Comparison of ENCODE assay signal across 16 cellular contexts in genomic region chr1:29209173-29209572, GRCh38. TPM values are rescaled to one million over a fixed set of nuclear protein-coding genes. Genes with fewer than 3 reads are reported as not detected.
DNase-seq lines count a peak whose midpoint lies in the region; ATAC-seq and TF ChIP-seq lines count a peak whose summit lies in the region.
"Had no signal": no experiment of that assay in that cellular context is flagged by ENCODE, and none has a peak within 500 bp of the region (broad histone marks: within the 10 kb centered on the region; RNA-seq: fewer than 3 reads in every experiment).

No MANE protein-coding gene starts in this region.

- H3K4me1 Mint-ChIP-seq in CD4-positive, CD25-positive, alpha-beta regulatory T cell, result peaks cover 0 to 5% (median 0%) of the 10 kb centered on the region in 4 donors
- no peaks in the 10 kb centered on the region for H3K4me1 Mint-ChIP-seq in dendritic cell treated with granulocyte-macrophage colony-stimulating factor and Interleukin-4, amounts not matched to agents 40 ng/mL and 50 ng/mL, for 4 days (ENCODE audit: low read depth)
- no peaks in the 10 kb centered on the region for H3K4me1 Mint-ChIP-seq in nephron progenitor cell
- H3K4me1 Mint-ChIP-seq: immature natural killer cell had no signal

- no peak for ATAC-seq in CD4-positive, CD25-positive, alpha-beta regulatory T cell (ENCODE audit: low read depth in 2 of 2)
- ATAC-seq in HG02885 (IDR thresholded peaks at IDR 0.05; ENCODE audit: poor library complexity, unreplicated experiment) (no peak), GM21786 (IDR thresholded peaks at IDR 0.05; ENCODE audit: unreplicated experiment) (no peak)
- ATAC-seq: natural killer cell treated with Interleukin-12 subunit alpha and Interleukin-12 subunit beta and Interleukin-15 and Interleukin-18, amount 100 ng/mL, for 72 hours had no signal

- no peak for TF ChIP-seq CTCF in RWPE1 (conservative IDR thresholded peaks at IDR 0.05; ENCODE audit: low read depth)
- no peak for TF ChIP-seq CTCF in nephron progenitor cell (IDR thresholded peaks at IDR 0.05)

- intact Hi-C loops in dendritic cell treated with granulocyte-macrophage colony-stimulating factor and Interleukin-4, amounts not matched to agents 40 ng/mL and 50 ng/mL, for 4 days (cut with micrococcal nuclease), result no loop called here

- no peaks in the 10 kb centered on the region for H3K9me3 Mint-ChIP-seq in CD4-positive, CD25-positive, alpha-beta regulatory T cell
- no peaks in the 10 kb centered on the region for H3K9me3 Mint-ChIP-seq in dendritic cell treated with granulocyte-macrophage colony-stimulating factor and Interleukin-4, amounts not matched to agents 40 ng/mL and 50 ng/mL, for 4 days
- no peaks in the 10 kb centered on the region for H3K9me3 Mint-ChIP-seq in nephron progenitor cell
- H3K9me3 Mint-ChIP-seq: immature natural killer cell; natural killer cell treated with Interleukin-12 subunit alpha and Interleukin-12 subunit beta and Interleukin-15 and Interleukin-18, amount 100 ng/mL, for 72 hours had no signal

- no peak overlapping the region for H3K4me3 ChIP-seq in CD4-positive, CD25-positive, alpha-beta regulatory T cell (ENCODE audit: low read depth, low read length)
- H3K4me3 ChIP-seq: lung had no signal

- no peak overlapping the region for H3K27ac ChIP-seq in CD4-positive, CD25-positive, alpha-beta regulatory T cell (ENCODE audit: insufficient read depth, low read length, poor library complexity, severe bottlenecking)
- peak overlapping the region; percentile 9; the same call in 1 of the 2 replicates for H3K27ac ChIP-seq in RWPE1

- CTCF ChIA-PET in RWPE1 (lab: Yijun Ruan, JAX), result no interaction called here

- no peaks in the 10 kb centered on the region for H3K27me3 Mint-ChIP-seq in CD4-positive, CD25-positive, alpha-beta regulatory T cell
- no peaks in the 10 kb centered on the region for H3K27me3 Mint-ChIP-seq in dendritic cell treated with granulocyte-macrophage colony-stimulating factor and Interleukin-4, amounts not matched to agents 40 ng/mL and 50 ng/mL, for 4 days
- no peaks in the 10 kb centered on the region for H3K27me3 Mint-ChIP-seq in nephron progenitor cell (ENCODE audit: low read depth, poor library complexity)
- H3K27me3 Mint-ChIP-seq: natural killer cell treated with Interleukin-12 subunit alpha and Interleukin-12 subunit beta and Interleukin-15 and Interleukin-18, amount 100 ng/mL, for 72 hours had no signal

- no peaks in the 10 kb centered on the region for H3K4me1 ChIP-seq in CD4-positive, CD25-positive, alpha-beta regulatory T cell (ENCODE audit: control insufficient read depth, insufficient read depth, low read length, poor library complexity, severe bottlenecking)

- peaks cover 36% of the 10 kb centered on the region for H3K36me3 Mint-ChIP-seq in CD4-positive, CD25-positive, alpha-beta regulatory T cell
- H3K36me3 Mint-ChIP-seq in dendritic cell treated with granulocyte-macrophage colony-stimulating factor and Interleukin-4, amounts not matched to agents 40 ng/mL and 50 ng/mL, for 4 days (ENCODE audit: low read depth), result peaks cover 62% of the 10 kb centered on the region
- H3K36me3 Mint-ChIP-seq in nephron progenitor cell (ENCODE audit: low read depth), result peaks cover 43% of the 10 kb centered on the region

- DNase-seq in CD4-positive, CD25-positive, alpha-beta regulatory T cell, result no peak
- DNase-seq in RWPE1 (ENCODE audit: low spot score) (no peak), nephron progenitor cell (no peak), OCI-M1 (lab: John Stamatoyannopoulos, UW) (no peak), cerebellar nuclear complex (lab: John Stamatoyannopoulos, UW) (no peak)
- DNase-seq: activated CD4-positive, alpha-beta T cell treated with anti-CD3 and anti-CD28 coated beads for 4 hours; Calu3; immature natural killer cell; NCI-H187 treated with DMSO at 0.1 percent for 48 hours; stimulated activated CD4-positive, alpha-beta T cell treated with anti-CD3 and anti-CD28 coated beads, Interleukin-15, amount 100 ng/mL, for 24 hours; T1000 had no signal

- no peak overlapping the region for H3K4me3 Mint-ChIP-seq in CD4-positive, CD25-positive, alpha-beta regulatory T cell
- H3K4me3 Mint-ChIP-seq in dendritic cell treated with granulocyte-macrophage colony-stimulating factor and Interleukin-4, amounts not matched to agents 40 ng/mL and 50 ng/mL, for 4 days, result no peak overlapping the region
- H3K4me3 Mint-ChIP-seq in nephron progenitor cell, result no peak overlapping the region
- H3K4me3 Mint-ChIP-seq: immature natural killer cell; natural killer cell treated with Interleukin-12 subunit alpha and Interleukin-12 subunit beta and Interleukin-15 and Interleukin-18, amount 100 ng/mL, for 72 hours had no signal

- POLR2A ChIA-PET in RWPE1 (lab: Yijun Ruan, JAX; ENCODE audit: low non-redundant PET), result interaction anchor here (0.7 kb wide), 1 partner anchor 705 kb away, joined by 3 read pairs; no protein-coding TSS in a partner anchor

- H3K9me3 ChIP-seq in CD4-positive, CD25-positive, alpha-beta regulatory T cell (ENCODE audit: control insufficient read depth in 2 of 2, low read length in 2 of 2), result no peaks in the 10 kb centered on the region

- H3K36me3 ChIP-seq in CD4-positive, CD25-positive, alpha-beta regulatory T cell (ENCODE audit: control insufficient read depth, insufficient read depth, low read length), result peaks cover 16% of the 10 kb centered on the region

- H3K27me3 ChIP-seq in CD4-positive, CD25-positive, alpha-beta regulatory T cell (ENCODE audit: control insufficient read depth, insufficient read depth, low read length), result no peaks in the 10 kb centered on the region

- peak overlapping the region in 2 of 3 donors; percentile 17 to 73 for H3K27ac Mint-ChIP-seq in CD4-positive, CD25-positive, alpha-beta regulatory T cell
- peak overlapping the region; percentile 0 for H3K27ac Mint-ChIP-seq in dendritic cell treated with granulocyte-macrophage colony-stimulating factor and Interleukin-4, amounts not matched to agents 40 ng/mL and 50 ng/mL, for 4 days
- H3K27ac Mint-ChIP-seq in nephron progenitor cell, result peak overlapping the region; percentile 6
- H3K27ac Mint-ChIP-seq: immature natural killer cell had no signal

RNA-seq across cellular contexts. Expression of gene MECR, which starts 21.6 kb away (rescaled TPM):
- 11.6 TPM for total RNA-seq in CD4-positive, CD25-positive, alpha-beta regulatory T cell
- 10 to 100 TPM; 10.1 to 16.3 (median 13.2) TPM for polyA plus RNA-seq in CD4-positive, CD25-positive, alpha-beta regulatory T cell

RNA-seq across cellular contexts. Expression of gene PTPRU, which starts 27.1 kb away (rescaled TPM):
- not detected for total RNA-seq in CD4-positive, CD25-positive, alpha-beta regulatory T cell
- polyA plus RNA-seq in CD4-positive, CD25-positive, alpha-beta regulatory T cell, result not detected
- polyA plus RNA-seq: immature natural killer cell had no signal

RNA-seq across cellular contexts. Expression of gene SRSF4, which starts 27.5 kb away (rescaled TPM):
- 108 TPM for total RNA-seq in CD4-positive, CD25-positive, alpha-beta regulatory T cell
- polyA plus RNA-seq in CD4-positive, CD25-positive, alpha-beta regulatory T cell, result 10 to 100 TPM; 87.2 to 95.0 (median 92.6) TPM
